14 cellular contexts compared by ENCODE assay signal in the genomic region with DNA sequence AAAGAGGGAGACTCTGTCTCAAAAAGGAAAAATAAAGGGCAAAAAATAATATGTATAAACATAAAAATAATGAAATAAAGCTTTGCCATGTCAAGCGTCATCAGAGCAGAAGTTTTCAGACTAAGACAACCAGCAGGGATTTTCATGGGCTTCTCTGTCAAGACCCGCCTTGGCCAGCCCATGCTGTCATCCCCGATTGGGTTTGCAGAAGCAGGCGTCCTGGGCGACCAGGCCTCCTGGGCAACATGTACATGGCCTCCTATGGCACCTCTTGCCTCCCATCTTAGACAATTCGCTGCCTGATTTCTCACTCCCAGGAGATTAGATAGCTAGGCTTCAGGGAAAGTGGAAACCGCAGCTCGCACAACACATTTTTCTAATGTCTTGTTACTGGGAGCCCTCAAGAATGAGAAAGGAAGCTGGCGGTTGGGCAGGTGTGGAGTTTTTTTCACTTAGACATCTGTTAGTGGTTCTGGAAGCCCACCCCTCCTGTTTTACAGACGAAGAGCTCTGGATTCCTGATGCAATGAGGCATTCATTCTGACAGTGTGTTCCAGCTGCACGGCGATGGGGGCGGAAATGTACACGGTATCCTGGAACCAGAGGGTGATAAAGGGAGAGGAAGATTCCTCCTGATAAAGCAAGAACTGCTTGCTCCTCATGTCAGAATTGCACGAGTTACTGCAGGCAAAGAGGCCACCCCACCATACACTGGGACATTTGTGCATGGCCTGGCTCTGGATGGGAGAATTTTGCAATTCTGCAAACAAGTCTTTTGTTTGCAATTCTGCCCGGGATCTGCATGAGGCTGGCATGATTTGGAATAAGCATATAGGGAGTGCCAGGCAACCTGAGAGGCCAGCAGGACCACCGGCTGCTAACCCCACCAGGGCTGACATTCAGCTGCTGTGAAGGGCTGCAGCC. TPM values are rescaled to one million over a fixed set of nuclear protein-coding genes. Genes with fewer than 3 reads are reported as not detected.
DNase-seq lines count a peak whose midpoint lies in the region; ATAC-seq, FAIRE-seq and TF ChIP-seq lines count a peak whose summit lies in the region.
"Had no signal": no experiment of that assay in that cellular context is flagged by ENCODE, and none has a peak within 500 bp of the region (broad histone marks: within the 10 kb centered on the region; RNA-seq: fewer than 3 reads in every experiment).

No MANE protein-coding gene starts in this region.

- H3K36me3 ChIP-seq in OCI-LY1 (ENCODE audit: insufficient read depth, low read length), result peaks cover 35% of the 10 kb centered on the region
- H3K36me3 ChIP-seq in right lobe of liver, result no peaks in the 10 kb centered on the region
- peaks cover 11% of the 10 kb centered on the region for H3K36me3 ChIP-seq in thymus (ENCODE audit: control insufficient read depth, insufficient read depth)
- H3K36me3 ChIP-seq in effector memory CD4-positive, alpha-beta T cell (ENCODE audit: control insufficient read depth, insufficient read depth, low read length), result peaks cover 9% of the 10 kb centered on the region
- H3K36me3 ChIP-seq in small intestine (ENCODE audit: control insufficient read depth in 2 of 2, insufficient read depth in 2 of 2, low read length in 2 of 2), result no peaks in the 10 kb centered on the region
- H3K36me3 ChIP-seq: left lung, tibial nerve had no signal

- TF ChIP-seq POLR2A in right lobe of liver (IDR thresholded peaks at IDR 0.05), result no peak

- intact Hi-C loops in right lobe of liver (cut with DNase I), result no loop called here

- TF ChIP-seq CTCF in OCI-LY1 (IDR thresholded peaks at IDR 0.05; ENCODE audit: low read length) (no peak), right lobe of liver (IDR thresholded peaks at IDR 0.05) (no peak)

- no peaks in the 10 kb centered on the region for H3K79me2 ChIP-seq in OCI-LY1 (ENCODE audit: insufficient read depth, low read length)

- DNase-seq in activated CD8-positive, alpha-beta memory T cell treated with anti-CD3 and anti-CD28 coated beads for 24 hours, result peak; percentile 54
- DNase-seq in activated CD8-positive, alpha-beta memory T cell treated with anti-CD3 and anti-CD28 coated beads, Interleukin-2, amount 50 U/mL, for 48 hours, result no peak
- DNase-seq in right lobe of liver (peak in 2 of 3 donors; percentile 59 to 74), small intestine (no peak)
- DNase-seq in effector memory CD4-positive, alpha-beta T cell, result no peak
- DNase-seq: NCI-H187 treated with DMSO at 0.1 percent for 48 hours, NCI-H510A treated with DMSO at 0.1 percent for 48 hours, SHP77 treated with DMSO at 0.1 percent for 48 hours had no signal

- H3K9me3 ChIP-seq in OCI-LY1 (ENCODE audit: low read length), result peaks cover 9% of the 10 kb centered on the region; the same call in 1 of the 2 replicates
- H3K9me3 ChIP-seq in right lobe of liver, result no peaks in the 10 kb centered on the region
- no peaks in the 10 kb centered on the region for H3K9me3 ChIP-seq in thymus (ENCODE audit: control insufficient read depth)
- H3K9me3 ChIP-seq in effector memory CD4-positive, alpha-beta T cell (ENCODE audit: control insufficient read depth, low read length), result no peaks in the 10 kb centered on the region
- no peaks in the 10 kb centered on the region for H3K9me3 ChIP-seq in small intestine (ENCODE audit: control insufficient read depth, low read depth)
- H3K9me3 ChIP-seq: left lung had no signal

- H2AFZ ChIP-seq in OCI-LY1 (ENCODE audit: low read length), result no peak overlapping the region

- WGBS in right lobe of liver (ENCODE audit: insufficient coverage, low coverage, low lambda C conversion rate, missing lambda C conversion rate), result 41% methylated on average over 9 of the region's 17 CpGs
- WGBS in thymus, result 14% methylated on average over 17 of the region's 17 CpGs
- WGBS in small intestine, 3 donors, result 80 to 88% (median 86%) methylated on average over 17 of the region's 17 CpGs

- H3K27me3 ChIP-seq in OCI-LY1 (ENCODE audit: insufficient read depth, low read length) (no peaks in the 10 kb centered on the region), right lobe of liver (no peaks in the 10 kb centered on the region), thymus (ENCODE audit: control insufficient read depth, insufficient read depth) (no peaks in the 10 kb centered on the region), small intestine (ENCODE audit: control insufficient read depth in 2 of 2, insufficient read depth in 2 of 2, low read length in 2 of 2) (no peaks in the 10 kb centered on the region)
- H3K27me3 ChIP-seq in effector memory CD4-positive, alpha-beta T cell (replicated peaks; ENCODE audit: control insufficient read depth, insufficient read depth, low read length, poor library complexity, severe bottlenecking), result no peaks in the 10 kb centered on the region
- H3K27me3 ChIP-seq: left lung, tibial nerve had no signal

- no peaks in the 10 kb centered on the region for H3K9me2 ChIP-seq in OCI-LY1 (ENCODE audit: low read depth, low read length)

- H3K4me3 ChIP-seq in OCI-LY1 (ENCODE audit: low read depth, low read length, poor library complexity, severe bottlenecking) (no peak overlapping the region), right lobe of liver (no peak overlapping the region), thymus (ENCODE audit: low read length) (peak overlapping the region; percentile 21), small intestine (ENCODE audit: low read depth in 1 of 2, low read length in 2 of 2) (no peak overlapping the region)
- H3K4me3 ChIP-seq in effector memory CD4-positive, alpha-beta T cell (ENCODE audit: insufficient read depth, low read depth, low read length, poor library complexity, severe bottlenecking), result no peak overlapping the region
- H3K4me3 ChIP-seq: left lung, tibial nerve had no signal

- peak overlapping the region; percentile 31; the same call in 1 of the 2 replicates for H3K9ac ChIP-seq in OCI-LY1 (ENCODE audit: low read length)

- H3K4me1 ChIP-seq in OCI-LY1 (ENCODE audit: insufficient read depth, low read length, severe bottlenecking), result peaks cover 42% of the 10 kb centered on the region
- H3K4me1 ChIP-seq in right lobe of liver, result peaks cover 0 to 14% (median 6%) of the 10 kb centered on the region in 4 donors
- peaks cover 31% of the 10 kb centered on the region for H3K4me1 ChIP-seq in thymus (ENCODE audit: control insufficient read depth, insufficient read depth, low read length)
- peaks cover 4% of the 10 kb centered on the region for H3K4me1 ChIP-seq in effector memory CD4-positive, alpha-beta T cell (ENCODE audit: control insufficient read depth, insufficient read depth, low read length, poor library complexity, severe bottlenecking)
- no peaks in the 10 kb centered on the region for H3K4me1 ChIP-seq in small intestine (ENCODE audit: control insufficient read depth in 2 of 2, insufficient read depth in 1 of 2, low read depth in 1 of 2, low read length in 1 of 2)

- H3K27ac ChIP-seq in OCI-LY1 (ENCODE audit: low read depth, low read length, poor library complexity, severe bottlenecking), result peak overlapping the region; percentile 71
- no peak overlapping the region for H3K27ac ChIP-seq in right lobe of liver
- peak overlapping the region; percentile 89 for H3K27ac ChIP-seq in thymus (ENCODE audit: low read depth)
- no peak overlapping the region for H3K27ac ChIP-seq in effector memory CD4-positive, alpha-beta T cell (ENCODE audit: insufficient read depth, low read length, poor library complexity, severe bottlenecking)
- H3K27ac ChIP-seq in small intestine (ENCODE audit: low read depth in 1 of 2, low read length in 1 of 2), result no peak overlapping the region
- H3K27ac ChIP-seq: left lung, tibial nerve had no signal

- no peak for FAIRE-seq in small intestine (lab: Jason Lieb, UNC)
- FAIRE-seq: colon had no signal

- no peaks in the 10 kb centered on the region for H3F3A ChIP-seq in OCI-LY1 (ENCODE audit: insufficient read depth, low read length)

- H4K20me1 ChIP-seq in OCI-LY1 (ENCODE audit: insufficient read depth, low read length), result no peaks in the 10 kb centered on the region

- peak overlapping the region; percentile 34 for H3K4me2 ChIP-seq in OCI-LY1 (ENCODE audit: low read length)

- peak; percentile 86 to 93 (median 90) for ATAC-seq in right lobe of liver
- no peak for ATAC-seq in GM18868 (IDR thresholded peaks at IDR 0.05; ENCODE audit: unreplicated experiment)

RNA-seq across cellular contexts. Expression of a gene that starts 47.4 kb away (rescaled TPM):
- total RNA-seq in right lobe of liver, result 1 to 10 TPM; 6.3 to 10.0 (median 9.3) TPM
- polyA plus RNA-seq in thymus (4.6 TPM), small intestine (1 to 10 TPM in 2 of 3 donors, under 1 TPM in 1; 0.22 to 1.9 (median 1.1) TPM)

Comparison
In these comparisons a context has a peak if more than half of its experiments do, and no peak if none do; other contexts are left out.
1. DNase-seq: peak in activated CD8-positive, alpha-beta memory T cell treated with anti-CD3 and anti-CD28 coated beads for 24 hours (single experiment) and right lobe of liver (2 of 3); none in activated CD8-positive, alpha-beta memory T cell treated with anti-CD3 and anti-CD28 coated beads, Interleukin-2, amount 50 U/mL, for 48 hours (single experiment), effector memory CD4-positive, alpha-beta T cell (0 of 3) and small intestine (single experiment).
2. H3K27ac ChIP-seq: peak in OCI-LY1 (single experiment) and thymus (single experiment); none in right lobe of liver (0 of 3), effector memory CD4-positive, alpha-beta T cell (single experiment) and small intestine (0 of 2).